Comparison of ENCODE assay signal across 1 cellular context in genomic region chr17:2383628-2384167, GRCh38.
TF ChIP-seq lines count a peak whose summit lies in the region.

No MANE protein-coding gene starts in this region.

TF ChIP-seq in IMR-90, 13 proteins besides CTCF, POLR2A, EP300 and RAD21 (continued from another document):
- TF ChIP-seq, protein P1, sequence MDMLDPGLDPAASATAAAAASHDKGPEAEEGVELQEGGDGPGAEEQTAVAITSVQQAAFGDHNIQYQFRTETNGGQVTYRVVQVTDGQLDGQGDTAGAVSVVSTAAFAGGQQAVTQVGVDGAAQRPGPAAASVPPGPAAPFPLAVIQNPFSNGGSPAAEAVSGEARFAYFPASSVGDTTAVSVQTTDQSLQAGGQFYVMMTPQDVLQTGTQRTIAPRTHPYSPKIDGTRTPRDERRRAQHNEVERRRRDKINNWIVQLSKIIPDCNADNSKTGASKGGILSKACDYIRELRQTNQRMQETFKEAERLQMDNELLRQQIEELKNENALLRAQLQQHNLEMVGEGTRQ (IDR thresholded peaks at IDR 0.05; ENCODE audit: low read depth, low read length) = no peak
- TF ChIP-seq NFE2L2 (IDR thresholded peaks at IDR 0.05; ENCODE audit: low read depth, low read length) = no peak
- no peak for TF ChIP-seq RCOR1 (IDR thresholded peaks at IDR 0.05; ENCODE audit: insufficient replicate concordance, low read length)
